In genomic region chr4:2793578-2793919, GRCh38 we compare ENCODE assay signal across 8 cellular contexts. TPM values are rescaled to one million over a fixed set of nuclear protein-coding genes. Genes with fewer than 3 reads are reported as not detected.
DNase-seq lines count a peak whose midpoint lies in the region; ATAC-seq and TF ChIP-seq lines count a peak whose summit lies in the region.

No MANE protein-coding gene starts in this region.

- TF ChIP-seq POLR2A in prostate gland (IDR thresholded peaks at IDR 0.05): no peak

- intact Hi-C loops in Right ventricle myocardium inferior (cut with DNase I): no loop called here
- intact Hi-C loops in prostate gland (cut with DNase I): no loop called here

- no peaks in the 10 kb centered on the region for H3K36me3 ChIP-seq in prostate gland

- ATAC-seq in Right ventricle myocardium inferior (no peak), HG02840 (IDR thresholded peaks at IDR 0.05; ENCODE audit: low FRiP score, unreplicated experiment) (no peak), HG03196 (IDR thresholded peaks at IDR 0.05; ENCODE audit: unreplicated experiment) (no peak)

- DNase-seq in AG20443 (ENCODE audit: low spot score) (peak; percentile 60), LNCaP clone FGC (ENCODE audit: low read depth) (no peak), Right ventricle myocardium inferior (ENCODE audit: missing footprints) (peak; percentile 83), prostate gland (ENCODE audit: low spot score) (no peak), SHP77 (lab: John Stamatoyannopoulos, UW) (no peak)
- DNase-seq in activated T-cell treated with anti-CD3 and anti-CD28 coated beads, Interleukin-2, amount 50 U/mL, for 48 hours: peak; percentile 80 to 82

- no peak for TF ChIP-seq CTCF in LNCaP clone FGC (IDR thresholded peaks at IDR 0.05; ENCODE audit: control insufficient read depth, extremely low read depth, insufficient read depth)
- TF ChIP-seq CTCF in prostate gland (IDR thresholded peaks at IDR 0.05): no peak

- peaks cover 21% of the 10 kb centered on the region for H3K4me1 ChIP-seq in prostate gland (replicated peaks)

- peak overlapping the region; percentile 36 to 56 for H3K27ac ChIP-seq in prostate gland

- no peaks in the 10 kb centered on the region for H3K9me3 ChIP-seq in prostate gland

- 13% methylated on average over 8 of the region's 24 CpGs for WGBS in prostate gland

- no peaks in the 10 kb centered on the region for H3K27me3 ChIP-seq in prostate gland (replicated peaks; ENCODE audit: insufficient read depth)

- H3K4me3 ChIP-seq in LNCaP clone FGC (ENCODE audit: low read depth, low read length): peak overlapping the region; percentile 58
- H3K4me3 ChIP-seq in prostate gland: peak overlapping the region; percentile 42 to 55

RNA-seq across cellular contexts. Expression of gene SH3BP2, which starts 0.7 kb away (rescaled TPM):
- 32.2 TPM for total RNA-seq in Right ventricle myocardium inferior
- 10 to 100 TPM; 24.3 to 41.3 TPM for total RNA-seq in prostate gland

RNA-seq across cellular contexts. Expression of gene TNIP2, which starts 37.4 kb away (rescaled TPM):
- total RNA-seq in Right ventricle myocardium inferior: 29.6 TPM
- total RNA-seq in prostate gland: 10 to 100 TPM; 54.8 to 94.0 TPM

RNA-seq across cellular contexts. Expression of gene ADD1, which starts 50.1 kb away (rescaled TPM):
- total RNA-seq in Right ventricle myocardium inferior (231 TPM), prostate gland (100 to 1,000 TPM; 164 to 321 TPM)

Comparison
In these comparisons a context has a peak if more than half of its experiments do, and no peak if none do; other contexts are left out.
1. DNase-seq: peak in AG20443 (single experiment), activated T-cell treated with anti-CD3 and anti-CD28 coated beads, Interleukin-2, amount 50 U/mL, for 48 hours (2 of 2) and Right ventricle myocardium inferior (single experiment); none in LNCaP clone FGC (single experiment), prostate gland (single experiment) and SHP77 (0 of 2).